ENCODE assay signal across 8 cellular contexts in the genomic region with DNA sequence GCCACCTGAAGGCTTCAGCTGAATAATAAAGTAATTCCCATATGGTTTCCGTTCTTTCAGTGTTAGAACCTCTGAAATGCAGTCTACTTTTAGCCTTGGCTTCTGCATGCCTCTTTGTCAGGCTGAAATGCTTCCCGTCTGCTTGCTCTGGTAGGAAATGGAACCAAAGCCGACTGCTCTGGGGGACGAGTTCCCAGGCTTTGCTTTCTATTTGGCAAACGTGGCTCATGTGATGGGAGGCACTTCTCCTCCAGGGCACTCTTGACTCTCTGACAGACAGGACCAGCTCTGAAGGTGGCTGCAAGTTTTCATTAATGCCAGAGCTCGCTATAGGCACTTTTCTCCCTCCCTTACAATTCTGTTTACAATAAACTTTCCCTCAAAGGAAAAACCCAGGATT.
DNase-seq lines count a peak whose midpoint lies in the region; ATAC-seq lines count a peak whose summit lies in the region.

No MANE protein-coding gene starts in this region.

- POLR2A ChIA-PET in activated CD4-positive, alpha-beta memory T cell treated with anti-CD3 and anti-CD28 coated beads for 36 hours (lab: Charles Lee): no interaction called here
- POLR2A ChIA-PET in T-cell (lab: Charles Lee): no interaction called here

- no peak overlapping the region for H3K4me3 Mint-ChIP-seq in activated CD4-positive, alpha-beta memory T cell treated with anti-CD3 and anti-CD28 coated beads for 36 hours
- no peak overlapping the region for H3K4me3 Mint-ChIP-seq in T-cell

- no peaks in the 10 kb centered on the region for H3K36me3 Mint-ChIP-seq in activated CD4-positive, alpha-beta memory T cell treated with anti-CD3 and anti-CD28 coated beads for 36 hours
- H3K36me3 Mint-ChIP-seq in T-cell: no peaks in the 10 kb centered on the region

- no peaks in the 10 kb centered on the region for H3K4me1 Mint-ChIP-seq in activated CD4-positive, alpha-beta memory T cell treated with anti-CD3 and anti-CD28 coated beads for 36 hours (ENCODE audit: low read depth)
- no peaks in the 10 kb centered on the region for H3K4me1 Mint-ChIP-seq in T-cell

- no peak for ATAC-seq in T-cell (replicated peaks in 1 of 4)

- H3K27me3 Mint-ChIP-seq in activated CD4-positive, alpha-beta memory T cell treated with anti-CD3 and anti-CD28 coated beads for 36 hours: no peaks in the 10 kb centered on the region
- H3K27me3 Mint-ChIP-seq in T-cell: peaks cover 0 to 3% of the 10 kb centered on the region in 2 donors

- DNase-seq in EH (ENCODE audit: low read depth) (peak; percentile 77), astrocyte of the hippocampus (ENCODE audit: low read depth, low spot score) (peak; percentile 65), hepatic stellate cell (ENCODE audit: low spot score) (peak; percentile 43), retina (peak; percentile 12), NCI-H1436 treated with DMSO at 0.1 percent for 48 hours (lab: John Stamatoyannopoulos, UW) (no peak), NCI-H1105 treated with DMSO at 0.1 percent for 48 hours (lab: John Stamatoyannopoulos, UW) (no peak), T-cell (no peak)
- no peak for DNase-seq in activated CD4-positive, alpha-beta memory T cell treated with anti-CD3 and anti-CD28 coated beads for 36 hours

- no peaks in the 10 kb centered on the region for H3K9me3 Mint-ChIP-seq in activated CD4-positive, alpha-beta memory T cell treated with anti-CD3 and anti-CD28 coated beads for 36 hours
- no peaks in the 10 kb centered on the region for H3K9me3 Mint-ChIP-seq in T-cell

- intact Hi-C loops in activated CD4-positive, alpha-beta memory T cell treated with anti-CD3 and anti-CD28 coated beads for 36 hours (cut with micrococcal nuclease): no loop called here

- CTCF ChIA-PET in activated CD4-positive, alpha-beta memory T cell treated with anti-CD3 and anti-CD28 coated beads for 36 hours (lab: Charles Lee): no interaction called here
- CTCF ChIA-PET in T-cell (lab: Charles Lee): interaction anchor here in 1 of 2 donors (0.7 kb wide), 1 partner anchor 23 kb away, joined by 3 read pairs; no protein-coding TSS in a partner anchor

- no peak overlapping the region for H3K27ac Mint-ChIP-seq in activated CD4-positive, alpha-beta memory T cell treated with anti-CD3 and anti-CD28 coated beads for 36 hours
- no peak overlapping the region for H3K27ac Mint-ChIP-seq in T-cell

Comparison
In these comparisons a context has a peak if more than half of its experiments do, and no peak if none do; other contexts are left out.
1. DNase-seq: peak in EH (single experiment), astrocyte of the hippocampus (single experiment), hepatic stellate cell (single experiment) and retina (single experiment); none in NCI-H1436 treated with DMSO at 0.1 percent for 48 hours (single experiment), activated CD4-positive, alpha-beta memory T cell treated with anti-CD3 and anti-CD28 coated beads for 36 hours (single experiment), NCI-H1105 treated with DMSO at 0.1 percent for 48 hours (single experiment) and T-cell (0 of 34).